1 cellular context compared by ENCODE assay signal in genomic region chr17:75764711-75765421, GRCh38.
TF ChIP-seq lines count a peak whose summit lies in the region.

GALK1 (minus strand) TSS chr17:75765192; CDS start chr17:75765136, 56 bp downstream.

TF ChIP-seq in K562, 482 proteins besides CTCF, POLR2A, EP300 and RAD21 (continued from another document):
- no peak for TF ChIP-seq CUX1 (CRISPR knock-in tag; IDR thresholded peaks at IDR 0.05)
- peak; percentile 29; the same call in 1 of the 2 replicates for TF ChIP-seq THAP12 (CRISPR knock-in tag; IDR thresholded peaks at IDR 0.05)
- peak; percentile 55; the same call in 1 of the 2 replicates for TF ChIP-seq MYNN (IDR thresholded peaks at IDR 0.05)
- no peak for TF ChIP-seq MYNN (CRISPR knock-in tag; IDR thresholded peaks at IDR 0.05)
- TF ChIP-seq CTBP1 (IDR thresholded peaks at IDR 0.05; ENCODE audit: borderline replicate concordance) = peak; percentile 52
- no peak for TF ChIP-seq DIDO1 (tag; IDR thresholded peaks at IDR 0.05; ENCODE audit: low read depth)
- no peak for TF ChIP-seq FOXP4 (CRISPR knock-in tag; IDR thresholded peaks at IDR 0.05; ENCODE audit: borderline replicate concordance)
- no peak for TF ChIP-seq HNRNPH1 (optimal IDR thresholded peaks at IDR 0.05; ENCODE audit: low read depth, low read length)
- TF ChIP-seq MEF2A (IDR thresholded peaks at IDR 0.05; ENCODE audit: control insufficient read depth, low read depth, low read length) = no peak
- TF ChIP-seq ZNF431 (CRISPR knock-in tag; IDR thresholded peaks at IDR 0.05) = no peak
